8 cellular contexts compared by ENCODE assay signal in genomic region chr3:51940648-51941421, GRCh38. TPM values are rescaled to one million over a fixed set of nuclear protein-coding genes. Genes with fewer than 3 reads are reported as not detected.
DNase-seq lines count a peak whose midpoint lies in the region; ATAC-seq and TF ChIP-seq lines count a peak whose summit lies in the region.

No MANE protein-coding gene starts in this region.

- H3K27me3 ChIP-seq in left ventricle myocardium inferior (ENCODE audit: low read depth) (no peaks in the 10 kb centered on the region), uterus (no peaks in the 10 kb centered on the region)

- H3K36me3 ChIP-seq in left ventricle myocardium inferior: peaks cover 51% of the 10 kb centered on the region
- H3K36me3 ChIP-seq in uterus: no peaks in the 10 kb centered on the region
- peaks cover 9% of the 10 kb centered on the region for H3K36me3 ChIP-seq in mucosa of descending colon (ENCODE audit: low read depth)

- ATAC-seq in Right ventricle myocardium inferior: no peak
- ATAC-seq in HG03039 (IDR thresholded peaks at IDR 0.05; ENCODE audit: unreplicated experiment): no peak
- no peak for ATAC-seq in mucosa of descending colon

- peaks cover 36% of the 10 kb centered on the region for H3K4me1 ChIP-seq in left ventricle myocardium inferior
- peaks cover 0 to 6% of the 10 kb centered on the region in 2 donors for H3K4me1 ChIP-seq in uterus
- peaks cover 22% of the 10 kb centered on the region for H3K4me1 ChIP-seq in mucosa of descending colon (ENCODE audit: low read depth)

- H3K9me3 ChIP-seq in left ventricle myocardium inferior (replicated peaks): no peaks in the 10 kb centered on the region
- H3K9me3 ChIP-seq in uterus: no peaks in the 10 kb centered on the region
- H3K9me3 ChIP-seq in mucosa of descending colon: no peaks in the 10 kb centered on the region

- H3K27ac ChIP-seq in left ventricle myocardium inferior (replicated peaks): peak overlapping the region; percentile 74
- H3K27ac ChIP-seq in uterus: no peak overlapping the region

- H3K4me3 ChIP-seq in left ventricle myocardium inferior: peak overlapping the region; percentile 82
- H3K4me3 ChIP-seq in astrocyte of the spinal cord (ENCODE audit: low read depth, low read length): peak overlapping the region; percentile 80
- peak overlapping the region; percentile 69 to 72 for H3K4me3 ChIP-seq in uterus
- H3K4me3 ChIP-seq in mucosa of descending colon: no peak overlapping the region

- intact Hi-C loops in left ventricle myocardium inferior (cut with micrococcal nuclease): no loop called here
- intact Hi-C loops in Right ventricle myocardium inferior (cut with DNase I): loop anchor here (5.0 kb wide), 2 partner anchors 116 to 201 kb away; partner anchors contain the start of gene DUSP7
- intact Hi-C loops in uterus (cut with DNase I; ENCODE audit: low total_unique reads): no loop called here
- intact Hi-C loops in mucosa of descending colon (cut with DNase I, micrococcal nuclease): no loop called here

- TF ChIP-seq POLR2A in uterus (IDR thresholded peaks at IDR 0.05): no peak

- no peak for DNase-seq in left ventricle myocardium inferior
- DNase-seq in Right ventricle myocardium inferior (ENCODE audit: missing footprints): no peak
- no peak for DNase-seq in astrocyte of the spinal cord (ENCODE audit: low read depth, low spot score)
- DNase-seq in mesenteric fat pad (ENCODE audit: low spot score): peak; percentile 53
- DNase-seq in uterus: no peak
- DNase-seq in mucosa of descending colon: no peak
- DNase-seq in ecto neural progenitor cell (ENCODE audit: low spot score): no peak

- no peak for TF ChIP-seq CTCF in left ventricle myocardium inferior (IDR thresholded peaks at IDR 0.05; ENCODE audit: borderline replicate concordance)
- TF ChIP-seq CTCF in astrocyte of the spinal cord (IDR thresholded peaks at IDR 0.05; ENCODE audit: low read depth, low read length): no peak
- TF ChIP-seq CTCF in uterus (IDR thresholded peaks at IDR 0.05): no peak
- no peak for TF ChIP-seq CTCF in mucosa of descending colon (IDR thresholded peaks at IDR 0.05)

- in situ Hi-C loops in astrocyte of the spinal cord (cut with HindIII; ENCODE audit: low sequenced_read_pairs): no loop called here

RNA-seq across cellular contexts. Expression of gene RRP9, which starts 0.9 kb away (rescaled TPM):
- 8.6 TPM for total RNA-seq in left ventricle myocardium inferior
- total RNA-seq in Right ventricle myocardium inferior: 7.7 TPM
- 29.0 TPM for total RNA-seq in mesenteric fat pad
- 10 to 100 TPM in 2 of 4 donors, 1 to 10 TPM in 2; 4.4 to 20.5 (median 11.6) TPM for total RNA-seq in uterus
- total RNA-seq in mucosa of descending colon: 10 to 100 TPM; 11.9 to 15.7 (median 15.3) TPM

RNA-seq across cellular contexts. Expression of gene PARP3, which starts 1.3 kb away (rescaled TPM):
- total RNA-seq in left ventricle myocardium inferior (14.3 TPM), Right ventricle myocardium inferior (17.6 TPM), mesenteric fat pad (19.7 TPM), uterus (10 to 100 TPM in 2 of 4 donors, 1 to 10 TPM in 2; 5.1 to 22.4 (median 11.4) TPM), mucosa of descending colon (10 to 100 TPM; 27.0 to 34.0 (median 29.2) TPM)

RNA-seq across cellular contexts. Expression of gene GPR62, which starts 14.3 kb away (rescaled TPM):
- total RNA-seq in left ventricle myocardium inferior: 0.16 TPM
- total RNA-seq in Right ventricle myocardium inferior: 0.22 TPM
- total RNA-seq in mesenteric fat pad: not detected
- total RNA-seq in uterus: 1 to 10 TPM in 1 of 4 donors, under 1 TPM in 2, not detected in 1; 0.28 to 8.2 (median 0.34) TPM
- under 1 TPM in 1 of 3 donors, not detected in 2; 0.22 TPM for total RNA-seq in mucosa of descending colon

RNA-seq across cellular contexts. Expression of gene PCBP4, which starts 26.4 kb away (rescaled TPM):
- total RNA-seq in left ventricle myocardium inferior: 73.0 TPM
- 79.8 TPM for total RNA-seq in Right ventricle myocardium inferior
- total RNA-seq in mesenteric fat pad: 27.4 TPM
- 100 to 1,000 TPM in 2 of 4 donors, 10 to 100 TPM in 2; 39.7 to 261 (median 159) TPM for total RNA-seq in uterus
- total RNA-seq in mucosa of descending colon: 10 to 100 TPM; 17.8 to 41.9 (median 25.9) TPM

RNA-seq across cellular contexts. Expression of gene ABHD14B, which starts 33.0 kb away (rescaled TPM):
- 14.6 TPM for total RNA-seq in left ventricle myocardium inferior
- 13.8 TPM for total RNA-seq in Right ventricle myocardium inferior
- 59.5 TPM for total RNA-seq in mesenteric fat pad
- 10 to 100 TPM; 15.6 to 52.4 (median 39.6) TPM for total RNA-seq in uterus
- 10 to 100 TPM; 63.4 to 84.0 (median 81.0) TPM for total RNA-seq in mucosa of descending colon
